6 cellular contexts compared by ENCODE assay signal in the genomic region with DNA sequence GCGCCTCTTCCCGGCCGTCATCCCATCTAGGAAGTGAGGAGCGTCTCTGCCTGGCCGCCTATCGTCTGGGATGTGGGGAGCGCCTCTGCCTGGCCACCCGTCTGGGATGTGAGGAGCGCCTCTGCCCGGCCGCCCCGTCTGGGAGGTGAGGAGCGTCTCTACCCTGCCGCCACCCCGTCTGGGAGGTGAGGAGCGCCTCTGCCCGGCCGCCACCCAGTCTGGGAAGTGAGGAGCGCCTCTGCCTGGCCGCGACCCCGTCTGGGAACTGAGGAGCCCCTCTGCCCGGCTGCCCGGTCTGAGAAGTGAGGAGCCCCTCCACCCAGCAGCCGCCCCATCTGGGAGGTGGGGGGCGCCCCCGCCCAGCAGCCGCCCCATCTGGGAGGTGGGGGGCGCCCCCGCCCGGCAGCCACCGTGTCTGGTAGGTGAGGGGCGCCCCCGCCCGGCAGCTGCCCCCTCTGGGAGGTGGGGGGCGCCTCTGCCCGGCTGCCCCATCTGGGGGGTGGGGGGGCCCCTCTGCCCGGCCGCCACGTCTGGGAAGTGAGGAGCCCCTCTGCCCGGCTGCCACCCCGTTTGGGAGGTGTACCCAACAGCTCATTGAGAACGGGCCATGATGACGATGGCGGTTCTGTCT.
DNase-seq lines count a peak whose midpoint lies in the region; ATAC-seq, FAIRE-seq and TF ChIP-seq lines count a peak whose summit lies in the region.
"Not testable (repeated sequence)": the region's sequence is repeated elsewhere in the genome, so short reads cannot be mapped to it uniquely, and the experiment has no call there.

No MANE protein-coding gene starts in this region.

- intact Hi-C loops in Right ventricle myocardium superior (cut with DNase I); kidney (cut with DNase I); spleen (cut with DNase I; ENCODE audit: low total_unique reads): not testable (repeated sequence)

- peaks cover 21% of the 10 kb centered on the region for H3K4me1 Mint-ChIP-seq in central memory CD8-positive, alpha-beta T cell
- peaks cover 20% of the 10 kb centered on the region for H3K4me1 Mint-ChIP-seq in glutamatergic neuron (ENCODE audit: low read depth, unreplicated experiment)

- FAIRE-seq in kidney (lab: Jason Lieb, UNC): not testable (repeated sequence)

- not testable (repeated sequence) for H3K27ac ChIP-seq in kidney (ENCODE audit: low read depth in 2 of 2, low read length in 2 of 2); spleen

- DNase-seq in activated CD8-positive, alpha-beta memory T cell treated with anti-CD3 and anti-CD28 coated beads, Interleukin-2, amount 50 U/mL, for 4 hours: peak; percentile 10
- not testable (repeated sequence) for DNase-seq in central memory CD8-positive, alpha-beta T cell (ENCODE audit: low spot score in 2 of 2); glutamatergic neuron
- DNase-seq in Right ventricle myocardium superior (peak; percentile 14), kidney (peak; percentile 73), spleen (peak; percentile 63)

- not testable (repeated sequence) for TF ChIP-seq POLR2A in spleen (IDR thresholded peaks at IDR 0.05)

- H3K9ac ChIP-seq in kidney (ENCODE audit: low read length in 2 of 2): not testable (repeated sequence)

- not testable (repeated sequence) for H3K27me3 Mint-ChIP-seq in central memory CD8-positive, alpha-beta T cell; glutamatergic neuron (ENCODE audit: unreplicated experiment)

- H3K9me3 ChIP-seq in kidney (ENCODE audit: control insufficient read depth in 1 of 2, low read length in 2 of 2): not testable (repeated sequence)
- peaks cover 0 to 12% (median 0%) of the 10 kb centered on the region in 8 donors for H3K9me3 ChIP-seq in spleen

- not testable (repeated sequence) for H3K4me3 ChIP-seq in kidney (ENCODE audit: low read length in 2 of 2); spleen

- not testable (repeated sequence) for H3K36me3 ChIP-seq in kidney (ENCODE audit: control insufficient read depth in 1 of 2, insufficient read depth in 2 of 2, low read length in 2 of 2); spleen

- H3K9me3 Mint-ChIP-seq in central memory CD8-positive, alpha-beta T cell; glutamatergic neuron (ENCODE audit: unreplicated experiment): not testable (repeated sequence)

- not testable (repeated sequence) for TF ChIP-seq CTCF in glutamatergic neuron (IDR thresholded peaks at IDR 0.05; ENCODE audit: partially characterized antibody, unreplicated experiment); kidney (IDR thresholded peaks at IDR 0.05; ENCODE audit: borderline replicate concordance, extremely low read depth, insufficient read depth); spleen (IDR thresholded peaks at IDR 0.05 in 8 of 11, conservative IDR thresholded peaks at IDR 0.05 in 3 of 11)

- 95 to 98% (median 96%) methylated on average over 18 to 45 of the region's 45 CpGs for WGBS in spleen, 5 donors

- ATAC-seq in central memory CD8-positive, alpha-beta T cell (replicated peaks; ENCODE audit: extremely low read depth, poor library complexity, severe bottlenecking); Right ventricle myocardium superior (ENCODE audit: poor library complexity): not testable (repeated sequence)

- H3K36me3 Mint-ChIP-seq in central memory CD8-positive, alpha-beta T cell (ENCODE audit: insufficient read depth); glutamatergic neuron (ENCODE audit: unreplicated experiment): not testable (repeated sequence)

- peak overlapping the region; percentile 36 for H3K27ac Mint-ChIP-seq in central memory CD8-positive, alpha-beta T cell (ENCODE audit: low read depth)
- peak overlapping the region; percentile 18 for H3K27ac Mint-ChIP-seq in glutamatergic neuron (ENCODE audit: unreplicated experiment)

- H3K4me3 Mint-ChIP-seq in central memory CD8-positive, alpha-beta T cell; glutamatergic neuron (ENCODE audit: unreplicated experiment): not testable (repeated sequence)

- not testable (repeated sequence) for H3K4me1 ChIP-seq in kidney (ENCODE audit: control insufficient read depth in 1 of 2, insufficient read depth in 1 of 2, low read depth in 1 of 2, low read length in 2 of 2); spleen

- not testable (repeated sequence) for H3K27me3 ChIP-seq in spleen (replicated peaks in 1 of 7)
